In the genomic region with DNA sequence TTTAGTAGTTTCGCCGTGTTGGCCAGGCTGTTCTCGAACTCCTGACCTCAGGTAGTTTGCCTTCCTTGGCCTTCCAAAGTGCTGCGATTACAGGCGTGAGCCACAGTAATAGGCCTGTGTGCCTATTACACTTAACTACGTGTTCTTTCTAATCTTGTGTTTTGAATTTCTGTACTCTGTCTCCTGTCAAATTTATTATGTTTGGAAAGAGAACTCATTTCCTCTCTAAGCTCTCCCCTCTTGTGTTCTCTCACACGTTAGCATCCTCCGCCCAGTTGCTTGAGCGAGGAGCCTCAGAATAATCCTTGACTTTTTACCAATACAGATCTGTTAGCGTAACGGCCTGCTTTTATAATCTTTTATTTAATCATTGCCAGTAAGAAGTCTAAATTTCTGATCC, we compare ENCODE assay signal across 1 cellular context.
TF ChIP-seq lines count a peak whose summit lies in the region.

No MANE protein-coding gene starts in this region.

TF ChIP-seq in GM12878, 131 proteins besides CTCF, POLR2A, EP300 and RAD21:
- TF ChIP-seq POLR2AphosphoS5 (IDR thresholded peaks at IDR 0.05; ENCODE audit: low read length) (no peak), IRF4 (IDR thresholded peaks at IDR 0.05; ENCODE audit: low read depth, low read length) (no peak), HDGF (IDR thresholded peaks at IDR 0.05) (no peak), CBX3 (IDR thresholded peaks at IDR 0.05; ENCODE audit: borderline replicate concordance, low read depth) (no peak), STAT3 (IDR thresholded peaks at IDR 0.05; ENCODE audit: low read depth, low read length) (no peak), MTA3 (IDR thresholded peaks at IDR 0.05; ENCODE audit: borderline replicate concordance, low read length) (no peak), NFXL1 (IDR thresholded peaks at IDR 0.05; ENCODE audit: borderline replicate concordance) (no peak), TCF7 (IDR thresholded peaks at IDR 0.05; ENCODE audit: borderline replicate concordance) (no peak), WRNIP1 (IDR thresholded peaks at IDR 0.05; ENCODE audit: borderline replicate concordance, low read depth, low read length) (no peak), FOS (IDR thresholded peaks at IDR 0.05; ENCODE audit: borderline replicate concordance, extremely low read depth, insufficient read length) (no peak)
- TF ChIP-seq, protein P1, sequence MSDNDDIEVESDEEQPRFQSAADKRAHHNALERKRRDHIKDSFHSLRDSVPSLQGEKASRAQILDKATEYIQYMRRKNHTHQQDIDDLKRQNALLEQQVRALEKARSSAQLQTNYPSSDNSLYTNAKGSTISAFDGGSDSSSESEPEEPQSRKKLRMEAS (IDR thresholded peaks at IDR 0.05; ENCODE audit: low read depth, low read length) = no peak
- TF ChIP-seq, protein P2, sequence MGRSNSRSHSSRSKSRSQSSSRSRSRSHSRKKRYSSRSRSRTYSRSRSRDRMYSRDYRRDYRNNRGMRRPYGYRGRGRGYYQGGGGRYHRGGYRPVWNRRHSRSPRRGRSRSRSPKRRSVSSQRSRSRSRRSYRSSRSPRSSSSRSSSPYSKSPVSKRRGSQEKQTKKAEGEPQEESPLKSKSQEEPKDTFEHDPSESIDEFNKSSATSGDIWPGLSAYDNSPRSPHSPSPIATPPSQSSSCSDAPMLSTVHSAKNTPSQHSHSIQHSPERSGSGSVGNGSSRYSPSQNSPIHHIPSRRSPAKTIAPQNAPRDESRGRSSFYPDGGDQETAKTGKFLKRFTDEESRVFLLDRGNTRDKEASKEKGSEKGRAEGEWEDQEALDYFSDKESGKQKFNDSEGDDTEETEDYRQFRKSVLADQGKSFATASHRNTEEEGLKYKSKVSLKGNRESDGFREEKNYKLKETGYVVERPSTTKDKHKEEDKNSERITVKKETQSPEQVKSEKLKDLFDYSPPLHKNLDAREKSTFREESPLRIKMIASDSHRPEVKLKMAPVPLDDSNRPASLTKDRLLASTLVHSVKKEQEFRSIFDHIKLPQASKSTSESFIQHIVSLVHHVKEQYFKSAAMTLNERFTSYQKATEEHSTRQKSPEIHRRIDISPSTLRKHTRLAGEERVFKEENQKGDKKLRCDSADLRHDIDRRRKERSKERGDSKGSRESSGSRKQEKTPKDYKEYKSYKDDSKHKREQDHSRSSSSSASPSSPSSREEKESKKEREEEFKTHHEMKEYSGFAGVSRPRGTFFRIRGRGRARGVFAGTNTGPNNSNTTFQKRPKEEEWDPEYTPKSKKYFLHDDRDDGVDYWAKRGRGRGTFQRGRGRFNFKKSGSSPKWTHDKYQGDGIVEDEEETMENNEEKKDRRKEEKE (IDR thresholded peaks at IDR 0.05) = no peak
